In genomic region chr17:28552201-28552999, GRCh38 we compare ENCODE assay signal across 8 cellular contexts. TPM values are rescaled to one million over a fixed set of nuclear protein-coding genes. Genes with fewer than 3 reads are reported as not detected.
DNase-seq lines count a peak whose midpoint lies in the region; ATAC-seq, FAIRE-seq and TF ChIP-seq lines count a peak whose summit lies in the region.

Gene UNC119 (minus strand): TSS chr17:28552624. CDS start chr17:28552557, 67 bp downstream.

- peaks cover 24% of the 10 kb centered on the region for H3K4me1 Mint-ChIP-seq in GM23338
- H3K4me1 Mint-ChIP-seq in T-helper 2 cell treated with Interferon-gamma antibody and Interleukin-4, amounts not matched to agents 5 μg/mL and 100 μg/mL, for 36 hours (ENCODE audit: low read depth), result peaks cover 43% of the 10 kb centered on the region
- peaks cover 13% of the 10 kb centered on the region for H3K4me1 Mint-ChIP-seq in astrocyte (ENCODE audit: low read depth, unreplicated experiment)

- no peaks in the 10 kb centered on the region for H3K27me3 ChIP-seq in GM23338 (ENCODE audit: insufficient read depth)
- no peaks in the 10 kb centered on the region for H3K27me3 ChIP-seq in astrocyte (ENCODE audit: insufficient read depth, low read length)

- H3K9me2 ChIP-seq in GM23338 (ENCODE audit: insufficient read depth), result no peaks in the 10 kb centered on the region

- no peak for TF ChIP-seq CTCF in GM23338 (conservative IDR thresholded peaks at IDR 0.05; ENCODE audit: low read depth in 2 of 2)
- no peak for TF ChIP-seq CTCF in NB4 (IDR thresholded peaks at IDR 0.05; ENCODE audit: low read depth, low read length)
- TF ChIP-seq CTCF in astrocyte (IDR thresholded peaks at IDR 0.05; ENCODE audit: insufficient read depth, low read depth, low read length), result no peak
- no peak for TF ChIP-seq CTCF in retinal pigment epithelial cell (conservative IDR thresholded peaks at IDR 0.05; ENCODE audit: low read depth, low read length)

- H3K4me3 ChIP-seq in GM23338, result peak within 1 kb of the TSS; percentile 92
- peak within 1 kb of the TSS; percentile 44 for H3K4me3 ChIP-seq in NB4 (ENCODE audit: low read depth, low read length)
- H3K4me3 ChIP-seq in astrocyte (ENCODE audit: insufficient read depth, low read depth, low read length), result peak within 1 kb of the TSS; percentile 70
- H3K4me3 ChIP-seq in retinal pigment epithelial cell (ENCODE audit: low read length), result peak within 1 kb of the TSS; percentile 68

- peak; percentile 66 for DNase-seq in DMS79 treated with DMSO at 0.1 percent for 48 hours (lab: John Stamatoyannopoulos, UW)
- peak; percentile 91 for DNase-seq in GM23338 (ENCODE audit: low spot score)
- DNase-seq in NB4 (ENCODE audit: low read depth), result peak; percentile 84
- DNase-seq in T-helper 2 cell treated with Interferon-gamma antibody and Interleukin-4, amounts not matched to agents 5 μg/mL and 100 μg/mL, for 36 hours (ENCODE audit: low spot score), result peak; percentile 75
- peak; percentile 18 for DNase-seq in astrocyte (ENCODE audit: low read depth)
- peak; percentile 54 to 59 for DNase-seq in hippocampal formation (lab: John Stamatoyannopoulos, UW)
- DNase-seq in retinal pigment epithelial cell (ENCODE audit: low read depth), result no peak

- H3K27me3 Mint-ChIP-seq in GM23338 (ENCODE audit: insufficient read depth, low read depth, poor library complexity) (peaks cover 18% of the 10 kb centered on the region), astrocyte (ENCODE audit: low read depth, unreplicated experiment) (no peaks in the 10 kb centered on the region)
- no peaks in the 10 kb centered on the region for H3K27me3 Mint-ChIP-seq in T-helper 2 cell treated with Interferon-gamma antibody and Interleukin-4, amounts not matched to agents 5 μg/mL and 100 μg/mL, for 36 hours (ENCODE audit: low read depth)

- H3K9me3 Mint-ChIP-seq in GM23338 (no peaks in the 10 kb centered on the region; the same call in 2 of the 3 replicates), astrocyte (ENCODE audit: unreplicated experiment) (no peaks in the 10 kb centered on the region)
- no peaks in the 10 kb centered on the region for H3K9me3 Mint-ChIP-seq in T-helper 2 cell treated with Interferon-gamma antibody and Interleukin-4, amounts not matched to agents 5 μg/mL and 100 μg/mL, for 36 hours

- H3K4me1 ChIP-seq in GM23338 (ENCODE audit: insufficient read depth) (peaks cover 15% of the 10 kb centered on the region; the same call in 1 of the 2 replicates), astrocyte (ENCODE audit: insufficient read depth, low read length) (peaks cover 7% of the 10 kb centered on the region)

- FAIRE-seq in astrocyte (lab: Jason Lieb, UNC), result no peak

- peak within 1 kb of the TSS; percentile 74 for H3K9ac ChIP-seq in astrocyte (ENCODE audit: low read length)

- H3K4me3 Mint-ChIP-seq in GM23338 (peak within 1 kb of the TSS; percentile 91), astrocyte (ENCODE audit: unreplicated experiment) (peak within 1 kb of the TSS; percentile 94)
- peak within 1 kb of the TSS; percentile 95 for H3K4me3 Mint-ChIP-seq in T-helper 2 cell treated with Interferon-gamma antibody and Interleukin-4, amounts not matched to agents 5 μg/mL and 100 μg/mL, for 36 hours

- H3K27ac ChIP-seq in GM23338 (ENCODE audit: low read depth) (no peak within 1 kb of the TSS), astrocyte (ENCODE audit: low read depth, low read length) (peak within 1 kb of the TSS; percentile 11)

- H3K36me3 ChIP-seq in GM23338 (ENCODE audit: insufficient read depth) (peaks cover 17% of the 10 kb centered on the region; the same call in 1 of the 2 replicates), astrocyte (ENCODE audit: insufficient read depth, low read length) (peaks cover 19% of the 10 kb centered on the region)

- H3K36me3 Mint-ChIP-seq in GM23338 (ENCODE audit: low read depth), result peaks cover 26% of the 10 kb centered on the region
- H3K36me3 Mint-ChIP-seq in T-helper 2 cell treated with Interferon-gamma antibody and Interleukin-4, amounts not matched to agents 5 μg/mL and 100 μg/mL, for 36 hours (ENCODE audit: low read depth), result peaks cover 39% of the 10 kb centered on the region
- H3K36me3 Mint-ChIP-seq in astrocyte (ENCODE audit: low read depth, unreplicated experiment), result peaks cover 28% of the 10 kb centered on the region

- peaks cover 8% of the 10 kb centered on the region for H3K79me2 ChIP-seq in GM23338 (replicated peaks; ENCODE audit: insufficient read depth)
- H3K79me2 ChIP-seq in astrocyte (ENCODE audit: insufficient read depth, low read length), result peaks cover 5% of the 10 kb centered on the region

- H3F3A ChIP-seq in GM23338 (replicated peaks; ENCODE audit: low read depth), result no peaks in the 10 kb centered on the region

- H3K27ac Mint-ChIP-seq in GM23338 (peak within 1 kb of the TSS; percentile 23; the same call in 1 of the 2 replicates), astrocyte (ENCODE audit: unreplicated experiment) (peak within 1 kb of the TSS; percentile 53)
- H3K27ac Mint-ChIP-seq in T-helper 2 cell treated with Interferon-gamma antibody and Interleukin-4, amounts not matched to agents 5 μg/mL and 100 μg/mL, for 36 hours, result peak within 1 kb of the TSS; percentile 77

- H3K4me2 ChIP-seq in GM23338, result peak within 1 kb of the TSS; percentile 94
- H3K4me2 ChIP-seq in astrocyte (ENCODE audit: low read length), result peak within 1 kb of the TSS; percentile 96

- H4K20me1 ChIP-seq in GM23338 (replicated peaks; ENCODE audit: insufficient read depth) (no peaks in the 10 kb centered on the region; the same call in 1 of the 2 replicates), astrocyte (ENCODE audit: insufficient read depth, low read length) (peaks cover 47% of the 10 kb centered on the region)

- H2AFZ ChIP-seq in GM23338 (0 out of 2 replicates have a peak within 1 kb of the TSS, but pooled peaks have one; percentile 86), astrocyte (ENCODE audit: low read depth, low read length) (peak within 1 kb of the TSS; percentile 72)

- ATAC-seq in GM23338, result peak; percentile 88
- no peak for ATAC-seq in HG03378 (IDR thresholded peaks at IDR 0.05; ENCODE audit: unreplicated experiment)

- no peaks in the 10 kb centered on the region for H3K9me3 ChIP-seq in astrocyte (ENCODE audit: insufficient read depth, low read depth, low read length)

- TF ChIP-seq POLR2A in NB4 (IDR thresholded peaks at IDR 0.05; ENCODE audit: extremely low read depth, insufficient read length), result peak; percentile 70

TF ChIP-seq in GM23338, 12 proteins besides CTCF, POLR2A, EP300 and RAD21 (continues in another document):
- no peak for TF ChIP-seq ZNF462 (CRISPR knock-in tag; IDR thresholded peaks at IDR 0.05)
- TF ChIP-seq STAT1 (IDR thresholded peaks at IDR 0.05; ENCODE audit: unreplicated experiment), result no peak

RNA-seq across cellular contexts. Expression of gene UNC119, which starts in this region (rescaled TPM):
- total RNA-seq in GM23338 (2014; rRNA removed; shearing (Covaris generic)), result 78.4 and 93.5 TPM in 2 replicates
- 36.9 and 39.0 TPM in 2 replicates for polyA plus RNA-seq in GM23338 (2016; fragmentation: Nextera tagmentation; extraction: Ambion mirVana)
- 23.1 and 27.7 TPM in 2 replicates for total RNA-seq in astrocyte

Comparison
In these comparisons a context has a peak if more than half of its experiments do, and no peak if none do; other contexts are left out.
1. H3K27ac Mint-ChIP-seq: peak in every context shown above with its lines; median percentile 77 in T-helper 2 cell treated with Interferon-gamma antibody and Interleukin-4, amounts not matched to agents 5 μg/mL and 100 μg/mL, for 36 hours; 53 in astrocyte; 23 in GM23338.